Comparison of ENCODE assay signal across 25 cellular contexts in genomic region chr3:36603423-36603822, GRCh38.
DNase-seq lines count a peak whose midpoint lies in the region; ATAC-seq, FAIRE-seq and TF ChIP-seq lines count a peak whose summit lies in the region.
"Had no signal": no experiment of that assay in that cellular context is flagged by ENCODE, and none has a peak within 500 bp of the region (broad histone marks: within the 10 kb centered on the region; RNA-seq: fewer than 3 reads in every experiment).

No MANE protein-coding gene starts in this region.

- FAIRE-seq in HepG2 (lab: Jason Lieb, UNC) (no peak), bronchial epithelial cell (lab: Jason Lieb, UNC) (no peak)
- FAIRE-seq: GM12878, GM12892 had no signal

- H3K27ac ChIP-seq in HepG2 (ENCODE audit: extremely low read length, insufficient read depth, low read length) (no peak overlapping the region), right lobe of liver (no peak overlapping the region), MM.1S (ENCODE audit: low read length) (no peak overlapping the region), Karpas-422 (ENCODE audit: low read length) (no peak overlapping the region)
- H3K27ac ChIP-seq: 22Rv1, BLaER1 had no signal

- H4K20me1 ChIP-seq in HepG2 (ENCODE audit: insufficient read depth, low read length): no peaks in the 10 kb centered on the region
- H4K20me1 ChIP-seq in MM.1S (ENCODE audit: insufficient read depth, low read length): no peaks in the 10 kb centered on the region
- H4K20me1 ChIP-seq in Karpas-422 (ENCODE audit: insufficient read depth, low read depth, low read length): no peaks in the 10 kb centered on the region
- H4K20me1 ChIP-seq: BLaER1 had no signal

- no peak for TF ChIP-seq CTCF in HepG2 (CRISPR knock-in tag; IDR thresholded peaks at IDR 0.05)
- TF ChIP-seq CTCF in right lobe of liver (IDR thresholded peaks at IDR 0.05): no peak
- TF ChIP-seq CTCF in MM.1S (IDR thresholded peaks at IDR 0.05; ENCODE audit: low read length): no peak
- TF ChIP-seq CTCF in bronchial epithelial cell (IDR thresholded peaks at IDR 0.05; ENCODE audit: insufficient read depth, low read length, severe bottlenecking): no peak

- H3F3A ChIP-seq in MM.1S (ENCODE audit: insufficient read depth, low read length): no peaks in the 10 kb centered on the region

- TF ChIP-seq POLR2A in HepG2 (IDR thresholded peaks at IDR 0.05; ENCODE audit: insufficient read depth in 1 of 2, low read depth in 2 of 2, low read length in 2 of 2): no peak
- TF ChIP-seq POLR2A in right lobe of liver (IDR thresholded peaks at IDR 0.05): no peak

- POLR2A ChIA-PET in HepG2 (lab: Yijun Ruan, JAX): no interaction called here

- no peak for TF ChIP-seq RAD21 in HepG2 (CRISPR knock-in tag; IDR thresholded peaks at IDR 0.05)

- TF ChIP-seq EP300 in HepG2 (IDR thresholded peaks at IDR 0.05; ENCODE audit: low read depth in 2 of 2, low read length in 2 of 2): no peak
- no peak for TF ChIP-seq EP300 in HepG2 (CRISPR knock-in tag; IDR thresholded peaks at IDR 0.05; ENCODE audit: borderline replicate concordance)

- intact Hi-C loops in HepG2 (cut with micrococcal nuclease; ENCODE audit: unreplicated experiment) (no loop called here), right lobe of liver (cut with DNase I) (no loop called here)

- in situ Hi-C loops in HepG2 (cut with HindIII; ENCODE audit: extremely low pct_ligation_motif_present, low pct_unique_long_range_greater_than_20kb): no loop called here

- H2AFZ ChIP-seq in HepG2 (ENCODE audit: low read length) (no peak overlapping the region), MM.1S (ENCODE audit: low read length) (no peak overlapping the region), Karpas-422 (ENCODE audit: low read length) (no peak overlapping the region)

- H3K36me3 ChIP-seq in HepG2 (replicated peaks in 1 of 2; ENCODE audit: control insufficient read depth in 1 of 2, insufficient read depth in 2 of 2, low read length in 2 of 2) (no peaks in the 10 kb centered on the region), right lobe of liver (no peaks in the 10 kb centered on the region), MM.1S (replicated peaks; ENCODE audit: insufficient read depth, low read length) (no peaks in the 10 kb centered on the region), bronchial epithelial cell (ENCODE audit: control insufficient read depth, insufficient read depth, low read length) (no peaks in the 10 kb centered on the region), Karpas-422 (ENCODE audit: insufficient read depth, low read length) (no peaks in the 10 kb centered on the region)
- H3K36me3 ChIP-seq: BE2C, BLaER1 had no signal

- no peak overlapping the region for H3K4me2 ChIP-seq in HepG2 (ENCODE audit: low read depth, low read length)
- peak overlapping the region; percentile 27; the same call in 1 of the 2 replicates for H3K4me2 ChIP-seq in MM.1S (ENCODE audit: low read depth, low read length)
- no peak overlapping the region for H3K4me2 ChIP-seq in Karpas-422 (ENCODE audit: low read depth, low read length, poor library complexity, severe bottlenecking)
- H3K4me2 ChIP-seq: BLaER1 had no signal

- H3K9ac ChIP-seq in HepG2 (ENCODE audit: insufficient read depth, low read depth, low read length): no peak overlapping the region
- no peak overlapping the region for H3K9ac ChIP-seq in MM.1S (ENCODE audit: low read length)
- H3K9ac ChIP-seq in Karpas-422 (ENCODE audit: low read length): no peak overlapping the region
- H3K9ac ChIP-seq: BLaER1 had no signal

- ATAC-seq in HepG2 (no peak), right lobe of liver (no peak)
- ATAC-seq: GM12878 had no signal

- H3K79me2 ChIP-seq in HepG2 (ENCODE audit: insufficient read depth, low read length) (no peaks in the 10 kb centered on the region), MM.1S (ENCODE audit: low read length) (no peaks in the 10 kb centered on the region), Karpas-422 (ENCODE audit: low read length) (no peaks in the 10 kb centered on the region)

- no peaks in the 10 kb centered on the region for H3K9me2 ChIP-seq in MM.1S (replicated peaks; ENCODE audit: insufficient read depth, low read length)
- H3K9me2 ChIP-seq in Karpas-422 (replicated peaks; ENCODE audit: insufficient read depth, low read length): no peaks in the 10 kb centered on the region

- H3K27me3 ChIP-seq in HepG2 (ENCODE audit: control insufficient read depth in 1 of 2, insufficient read depth in 2 of 2, low read length in 2 of 2) (no peaks in the 10 kb centered on the region), right lobe of liver (no peaks in the 10 kb centered on the region), MM.1S (replicated peaks; ENCODE audit: insufficient read depth, low read length) (no peaks in the 10 kb centered on the region), bronchial epithelial cell (ENCODE audit: control insufficient read depth, insufficient read depth, low read length) (no peaks in the 10 kb centered on the region), Karpas-422 (ENCODE audit: low read length) (no peaks in the 10 kb centered on the region)
- H3K27me3 ChIP-seq: BE2C, BLaER1 had no signal

- H3K4me3 ChIP-seq in HepG2 (replicated peaks in 1 of 3; ENCODE audit: insufficient read depth in 1 of 3, low read depth in 2 of 3, low read length in 3 of 3) (no peak overlapping the region), right lobe of liver (no peak overlapping the region), MM.1S (ENCODE audit: low read length) (no peak overlapping the region), bronchial epithelial cell (ENCODE audit: low read depth, low read length) (no peak overlapping the region), Karpas-422 (ENCODE audit: low read length) (no peak overlapping the region)
- H3K4me3 ChIP-seq: BLaER1, GM12878 had no signal

- no TSS peak for BruUV-seq in HepG2 (replicated peaks; lab: Mats Ljungman, UMichigan)

- H3K4me1 ChIP-seq in HepG2 (ENCODE audit: insufficient read depth, low read length): no peaks in the 10 kb centered on the region
- H3K4me1 ChIP-seq in right lobe of liver: no peaks in the 10 kb centered on the region
- no peaks in the 10 kb centered on the region for H3K4me1 ChIP-seq in MM.1S (ENCODE audit: low read length)
- H3K4me1 ChIP-seq in Karpas-422 (ENCODE audit: low read length): no peaks in the 10 kb centered on the region
- H3K4me1 ChIP-seq: BE2C, BLaER1 had no signal

- DNase-seq in HepG2 (ENCODE audit: low spot score) (no peak), right lobe of liver (no peak), MM.1S (no peak), bronchial epithelial cell (ENCODE audit: low read depth) (peak; percentile 4), Karpas-422 (no peak), cerebellum (ENCODE audit: low spot score) (no peak)
- no peak for DNase-seq in activated CD4-positive, alpha-beta T cell treated with anti-CD3 and anti-CD28 coated beads for 4 hours
- DNase-seq: ACHN; BE2C; C1 segment of cervical spinal cord; CD4-positive, alpha-beta memory T cell; CD4-positive, CD25-positive, alpha-beta regulatory T cell; CD8-positive, alpha-beta memory T cell; COR-L47; DMS 273 treated with DMSO at 0.1 percent for 48 hours; DMS153; DMS53; DMS79; DND-41; EL; GDM1 had no signal

- CTCF ChIA-PET in HepG2 (lab: Yijun Ruan, JAX; ENCODE audit: low intra/inter-chr PET ratio, low total read pairs): no interaction called here

- H3K9me3 ChIP-seq in HepG2 (ENCODE audit: low read length) (no peaks in the 10 kb centered on the region), right lobe of liver (no peaks in the 10 kb centered on the region), MM.1S (replicated peaks; ENCODE audit: insufficient read depth, low read length) (no peaks in the 10 kb centered on the region), Karpas-422 (ENCODE audit: low read length) (no peaks in the 10 kb centered on the region)
- H3K9me3 ChIP-seq: BE2C, BLaER1 had no signal

- under 1% methylated on average over 3 of the region's 3 CpGs for WGBS in HepG2 (ENCODE audit: low lambda C conversion rate)
- 30% methylated on average over 3 of the region's 3 CpGs for WGBS in right lobe of liver (ENCODE audit: insufficient coverage, low coverage, low lambda C conversion rate, missing lambda C conversion rate)

TF ChIP-seq in HepG2, 621 proteins besides CTCF, POLR2A, EP300 and RAD21:
- TF ChIP-seq MAFK (conservative IDR thresholded peaks at IDR 0.05 in 1 of 2, IDR thresholded peaks at IDR 0.05 in 1 of 2; ENCODE audit: low read length in 2 of 2): peak; percentile 92 to 97
- peak; percentile 96 for TF ChIP-seq MAFF (IDR thresholded peaks at IDR 0.05; ENCODE audit: low read depth, low read length)
- no peak for TF ChIP-seq ZNF766 (CRISPR knock-in tag; IDR thresholded peaks at IDR 0.05; ENCODE audit: borderline replicate concordance)
